Comparison of ENCODE assay signal across 22 cellular contexts in genomic region chr11:76285397-76285796, GRCh38.
"Had no signal": no experiment of that assay in that cellular context is flagged by ENCODE, and none has a peak within 500 bp of the region (broad histone marks: within the 10 kb centered on the region; RNA-seq: fewer than 3 reads in every experiment).

No MANE protein-coding gene starts in this region.

- H3K4me3 ChIP-seq: cardiac muscle cell, MG63 had no signal

- H3K27ac ChIP-seq: brain microvascular endothelial cell, cardiac muscle cell, VCaP had no signal

- H3K4me3 Mint-ChIP-seq: activated CD4-positive, alpha-beta memory T cell treated with anti-CD3 and anti-CD28 coated beads for 36 hours; activated CD4-positive, alpha-beta T cell treated with anti-CD3 and anti-CD28 coated beads, Interleukin-2, amount 10 ng/mL, durations not matched to agents 7 days and 5 days; activated naive CD4-positive, alpha-beta T cell treated with anti-CD3 and anti-CD28 coated beads, Interleukin-2, amount 10 ng/mL, durations not matched to agents 7 days and 5 days; activated naive CD8-positive, alpha-beta T cell treated with anti-CD3 and anti-CD28 coated beads for 36 hours had no signal

- H3K36me3 Mint-ChIP-seq: activated CD4-positive, alpha-beta memory T cell treated with anti-CD3 and anti-CD28 coated beads for 36 hours; activated naive CD4-positive, alpha-beta T cell treated with anti-CD3 and anti-CD28 coated beads, Interleukin-2, amount 10 ng/mL, durations not matched to agents 7 days and 5 days; activated naive CD8-positive, alpha-beta T cell treated with anti-CD3 and anti-CD28 coated beads for 36 hours had no signal

- H3K27me3 ChIP-seq: cardiac muscle cell, MG63 had no signal

- H3K27ac Mint-ChIP-seq: activated CD4-positive, alpha-beta memory T cell treated with anti-CD3 and anti-CD28 coated beads for 36 hours; activated CD4-positive, alpha-beta T cell treated with anti-CD3 and anti-CD28 coated beads, Interleukin-2, amount 10 ng/mL, durations not matched to agents 7 days and 5 days; activated naive CD4-positive, alpha-beta T cell treated with anti-CD3 and anti-CD28 coated beads, Interleukin-2, amount 10 ng/mL, durations not matched to agents 7 days and 5 days; activated naive CD8-positive, alpha-beta T cell treated with anti-CD3 and anti-CD28 coated beads for 36 hours; activated T-helper 2 cell treated with anti-CD3 and anti-CD28 coated beads, Interferon-gamma antibody, Interleukin-2, Interleukin-4, amounts not matched to agents 10 μg/mL and 5 μg/mL and 100 μg/mL, durations not matched to agents 14 hours and 24 hours and 36 hours had no signal

- DNase-seq: activated CD4-positive, alpha-beta memory T cell treated with anti-CD3 and anti-CD28 coated beads for 36 hours; activated CD4-positive, alpha-beta T cell treated with anti-CD3 and anti-CD28 coated beads, Interleukin-2, amount 10 ng/mL, durations not matched to agents 7 days and 5 days; activated CD4-positive, CD25-positive, alpha-beta regulatory T cell; activated gamma-delta T cell treated with Interleukin-2 at 50 U/mL for 16 hours; activated naive CD4-positive, alpha-beta T cell treated with anti-CD3 and anti-CD28 coated beads, Interleukin-2, amount 10 ng/mL, durations not matched to agents 7 days and 5 days; activated naive CD8-positive, alpha-beta T cell treated with anti-CD3 and anti-CD28 coated beads for 36 hours; activated T-cell treated with anti-CD3 and anti-CD28 coated beads for 4 hours; activated T-cell treated with anti-CD3 and anti-CD28 coated beads, Interleukin-2, amount 50 U/mL, for 48 hours; brain microvascular endothelial cell; MG63; MV-4-11; NCI-H1092 treated with DMSO at 0.1 percent for 48 hours; NCI-H1417 treated with DMSO at 0.1 percent for 48 hours; NCI-H1694; NCI-H2029; NCI-H446; NCI-H524; NCI-H748 treated with DMSO at 0.1 percent for 48 hours; SIG-M5 had no signal

- H3K9me3 ChIP-seq: MG63 had no signal

- H3K27me3 Mint-ChIP-seq: activated CD4-positive, alpha-beta memory T cell treated with anti-CD3 and anti-CD28 coated beads for 36 hours; activated CD4-positive, alpha-beta T cell treated with anti-CD3 and anti-CD28 coated beads, Interleukin-2, amount 10 ng/mL, durations not matched to agents 7 days and 5 days; activated naive CD8-positive, alpha-beta T cell treated with anti-CD3 and anti-CD28 coated beads for 36 hours had no signal

- H3K9me3 Mint-ChIP-seq: activated CD4-positive, alpha-beta memory T cell treated with anti-CD3 and anti-CD28 coated beads for 36 hours; activated CD4-positive, alpha-beta T cell treated with anti-CD3 and anti-CD28 coated beads, Interleukin-2, amount 10 ng/mL, durations not matched to agents 7 days and 5 days; activated naive CD4-positive, alpha-beta T cell treated with anti-CD3 and anti-CD28 coated beads, Interleukin-2, amount 10 ng/mL, durations not matched to agents 7 days and 5 days; activated naive CD8-positive, alpha-beta T cell treated with anti-CD3 and anti-CD28 coated beads for 36 hours; activated T-helper 2 cell treated with anti-CD3 and anti-CD28 coated beads, Interferon-gamma antibody, Interleukin-2, Interleukin-4, amounts not matched to agents 10 μg/mL and 5 μg/mL and 100 μg/mL, durations not matched to agents 14 hours and 24 hours and 36 hours had no signal

- H3K36me3 ChIP-seq: brain microvascular endothelial cell, cardiac muscle cell, MG63 had no signal
